1 cellular context compared by ENCODE assay signal in the genomic region with DNA sequence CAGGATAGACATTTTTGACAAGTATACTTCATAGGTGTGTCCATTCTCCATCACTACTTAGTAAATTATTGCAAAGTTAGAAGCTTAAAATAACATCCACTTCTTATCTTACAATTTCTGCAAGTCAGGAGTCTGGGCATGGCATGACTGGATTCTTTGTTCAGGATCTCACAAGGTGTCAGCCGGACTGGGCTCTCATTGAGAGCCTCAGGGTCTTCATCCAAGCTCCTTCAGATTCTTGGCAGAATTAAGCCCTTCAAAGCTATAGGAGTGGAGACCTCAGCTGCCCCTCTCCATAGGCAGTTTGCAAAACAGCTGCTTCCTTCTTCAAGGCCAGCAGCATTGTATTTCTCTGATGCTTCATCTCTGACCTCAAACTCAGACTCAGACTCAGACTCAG.
TF ChIP-seq lines count a peak whose summit lies in the region.

No MANE protein-coding gene starts in this region.

TF ChIP-seq in K562, 482 proteins besides CTCF, POLR2A, EP300 and RAD21 (continued from another document):
- TF ChIP-seq, protein P1, sequence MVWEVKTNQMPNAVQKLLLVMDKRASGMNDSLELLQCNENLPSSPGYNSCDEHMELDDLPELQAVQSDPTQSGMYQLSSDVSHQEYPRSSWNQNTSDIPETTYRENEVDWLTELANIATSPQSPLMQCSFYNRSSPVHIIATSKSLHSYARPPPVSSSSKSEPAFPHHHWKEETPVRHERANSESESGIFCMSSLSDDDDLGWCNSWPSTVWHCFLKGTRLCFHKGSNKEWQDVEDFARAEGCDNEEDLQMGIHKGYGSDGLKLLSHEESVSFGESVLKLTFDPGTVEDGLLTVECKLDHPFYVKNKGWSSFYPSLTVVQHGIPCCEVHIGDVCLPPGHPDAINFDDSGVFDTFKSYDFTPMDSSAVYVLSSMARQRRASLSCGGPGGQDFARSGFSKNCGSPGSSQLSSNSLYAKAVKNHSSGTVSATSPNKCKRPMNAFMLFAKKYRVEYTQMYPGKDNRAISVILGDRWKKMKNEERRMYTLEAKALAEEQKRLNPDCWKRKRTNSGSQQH (CRISPR knock-in tag; IDR thresholded peaks at IDR 0.05), result no peak
- no peak for TF ChIP-seq MLX (CRISPR knock-in tag; conservative IDR thresholded peaks at IDR 0.05)
TF ChIP-seq in K562: peak in this region for 1.
